ENCODE assay signal across 9 cellular contexts in genomic region chr9:88651682-88652633, GRCh38.
A peak's percentile ranks its signal among the peaks of the same experiment; 100 is the strongest.
DNase-seq lines count a peak whose midpoint lies in the region; FAIRE-seq and TF ChIP-seq lines count a peak whose summit lies in the region.
"Had no signal": no experiment of that assay in that cellular context is flagged by ENCODE, and none has a peak within 500 bp of the region (broad histone marks: within the 10 kb centered on the region; RNA-seq: fewer than 3 reads in every experiment).

No MANE protein-coding gene starts in this region.

- H3K79me2 ChIP-seq in ACC112 (ENCODE audit: control insufficient read depth, insufficient read depth, low read length, unreplicated experiment) = no peaks in the 10 kb centered on the region

- no peaks in the 10 kb centered on the region for H3K27me3 ChIP-seq in ACC112 (ENCODE audit: insufficient read depth, low read length)
- H3K27me3 ChIP-seq in esophagus squamous epithelium = no peaks in the 10 kb centered on the region
- no peaks in the 10 kb centered on the region for H3K27me3 ChIP-seq in muscle layer of duodenum (ENCODE audit: low read depth, low read length)

- H3K27ac ChIP-seq in ACC112 (ENCODE audit: low read depth, low read length) (peak overlapping the region; percentile 95), esophagus squamous epithelium (peak overlapping the region; percentile 23 to 82 (median 57)), muscle layer of duodenum (ENCODE audit: low read length) (peak overlapping the region; percentile 46)

- intact Hi-C loops in esophagus squamous epithelium (cut with DNase I) = no loop called here

- TF ChIP-seq POLR2A in esophagus squamous epithelium (IDR thresholded peaks at IDR 0.05) = no peak

- no peak for FAIRE-seq in GM19239 (lab: Jason Lieb, UNC)

- H3K9me3 ChIP-seq in esophagus squamous epithelium (no peaks in the 10 kb centered on the region), muscle layer of duodenum (ENCODE audit: control insufficient read depth in 1 of 2, low read length in 2 of 2) (no peaks in the 10 kb centered on the region)

- H3K4me1 ChIP-seq in ACC112 (ENCODE audit: control insufficient read depth, insufficient read depth, low read length, unreplicated experiment) = peaks cover 32% of the 10 kb centered on the region
- H3K4me1 ChIP-seq in esophagus squamous epithelium = peaks cover 0 to 29% (median 14%) of the 10 kb centered on the region in 3 donors
- no peaks in the 10 kb centered on the region for H3K4me1 ChIP-seq in muscle layer of duodenum (ENCODE audit: control insufficient read depth in 1 of 2, insufficient read depth in 2 of 2, low read length in 2 of 2)

- 32 to 33% methylated on average over 7 to 9 of the region's 10 CpGs for WGBS in esophagus squamous epithelium, 2 donors

- H3K36me3 ChIP-seq in ACC112 (ENCODE audit: insufficient read depth, low read length) = no peaks in the 10 kb centered on the region
- H3K36me3 ChIP-seq in esophagus squamous epithelium = no peaks in the 10 kb centered on the region
- no peaks in the 10 kb centered on the region for H3K36me3 ChIP-seq in muscle layer of duodenum (ENCODE audit: control insufficient read depth in 1 of 2, insufficient read depth in 2 of 2, low read length in 2 of 2)

- H3K4me3 ChIP-seq in ACC112 (ENCODE audit: low read depth, low read length) (peak overlapping the region; percentile 57), esophagus squamous epithelium (no peak overlapping the region), muscle layer of duodenum (ENCODE audit: low read depth in 1 of 2, low read length in 2 of 2) (no peak overlapping the region)

- H2AFZ ChIP-seq in ACC112 (ENCODE audit: low read length, unreplicated experiment) = peak overlapping the region; percentile 9

- TF ChIP-seq CTCF in esophagus squamous epithelium (IDR thresholded peaks at IDR 0.05) = peak in 4 of 6 experiments; percentile 11 to 22 (median 14)

- DNase-seq in OCI-M1 (lab: John Stamatoyannopoulos, UW) (peak; percentile 16), esophagus squamous epithelium (lab: John Stamatoyannopoulos, UW) (no peak), NCI-H1105 (lab: John Stamatoyannopoulos, UW) (no peak), NCI-H1092 (lab: John Stamatoyannopoulos, UW) (no peak), GM19239 (ENCODE audit: insufficient read length, low spot score) (no peak)
- no peak for DNase-seq in stimulated activated CD4-positive, alpha-beta T cell treated with anti-CD3 and anti-CD28 coated beads, Interleukin-12 subunit alpha, Interleukin-12 subunit beta, amount 100 ng/mL, for 4 hours
- DNase-seq: CD4-positive, alpha-beta memory T cell had no signal
